27 cellular contexts compared by ENCODE assay signal in genomic region chr10:126650164-126650563, GRCh38. TPM values are rescaled to one million over a fixed set of nuclear protein-coding genes. Genes with fewer than 3 reads are reported as not detected.
"Had no signal": no experiment of that assay in that cellular context is flagged by ENCODE, and none has a peak within 500 bp of the region (broad histone marks: within the 10 kb centered on the region; RNA-seq: fewer than 3 reads in every experiment).

No MANE protein-coding gene starts in this region.

- H3K27ac ChIP-seq: coronary artery, gastroesophageal sphincter, heart left ventricle, hepatocyte, neural progenitor cell, parathyroid adenoma, right atrium auricular region, spleen, vagina had no signal

- DNase-seq: dermis blood vessel endothelial cell; effector memory CD4-positive, alpha-beta T cell; erythroblast; foreskin fibroblast; heart left ventricle; kidney; naive thymus-derived CD4-positive, alpha-beta T cell; spleen; stimulated activated CD4-positive, alpha-beta T cell treated with anti-CD3 and anti-CD28 coated beads, Interleukin-4, amount 100 ng/mL, for 4 hours; stimulated activated naive CD8-positive, alpha-beta T cell treated with anti-CD3 and anti-CD28 coated beads, Interleukin-15, Interleukin-2, amounts not matched to agents 100 U/mL and 50 U/mL, for 24 hours; trophoblast cell had no signal

- H3K27me3 ChIP-seq: gastroesophageal sphincter, heart left ventricle, hepatocyte, neural progenitor cell, right atrium auricular region, spleen, vagina had no signal

- FAIRE-seq: endometrium, kidney had no signal

- H3K9me3 ChIP-seq: gastroesophageal sphincter, heart left ventricle, right atrium auricular region, spleen, vagina had no signal

- ATAC-seq: gastroesophageal sphincter; heart left ventricle; left lobe of liver; naive thymus-derived CD4-positive, alpha-beta T cell; sciatic nerve; stimulated activated memory B cell treated with anti-CD40 and anti-IgM and Interleukin-4, amounts not matched to agents 10 μg/mL and 1 μg/mL and 100 μg/mL, for 72 hours; stimulated activated naive CD8-positive, alpha-beta T cell treated with anti-CD3 and anti-CD28 coated beads, Interleukin-15, Interleukin-2, amounts not matched to agents 100 U/mL and 50 U/mL, for 24 hours had no signal

- H3K4me1 ChIP-seq: gastroesophageal sphincter, heart left ventricle, neural progenitor cell, parathyroid adenoma, right atrium auricular region, spleen, vagina had no signal

- H3K4me3 ChIP-seq: coronary artery, gastroesophageal sphincter, heart left ventricle, hepatocyte, lung, neural progenitor cell, right atrium auricular region, spleen, vagina had no signal

- H3K36me3 ChIP-seq: gastroesophageal sphincter, heart left ventricle, neural progenitor cell, right atrium auricular region, spleen, vagina had no signal

RNA-seq across cellular contexts. Expression of gene C10orf90, which starts 20.3 kb away (rescaled TPM):
- total RNA-seq: dermis blood vessel endothelial cell; gastroesophageal sphincter; heart left ventricle; kidney; lung; mononuclear cell; naive thymus-derived CD4-positive, alpha-beta T cell; progenitor cell of endocrine pancreas; sciatic nerve; spleen; ureter; vagina had no signal
- polyA plus RNA-seq: heart left ventricle; hepatocyte; liver; lung; naive thymus-derived CD4-positive, alpha-beta T cell had no signal
